In the genomic region with DNA sequence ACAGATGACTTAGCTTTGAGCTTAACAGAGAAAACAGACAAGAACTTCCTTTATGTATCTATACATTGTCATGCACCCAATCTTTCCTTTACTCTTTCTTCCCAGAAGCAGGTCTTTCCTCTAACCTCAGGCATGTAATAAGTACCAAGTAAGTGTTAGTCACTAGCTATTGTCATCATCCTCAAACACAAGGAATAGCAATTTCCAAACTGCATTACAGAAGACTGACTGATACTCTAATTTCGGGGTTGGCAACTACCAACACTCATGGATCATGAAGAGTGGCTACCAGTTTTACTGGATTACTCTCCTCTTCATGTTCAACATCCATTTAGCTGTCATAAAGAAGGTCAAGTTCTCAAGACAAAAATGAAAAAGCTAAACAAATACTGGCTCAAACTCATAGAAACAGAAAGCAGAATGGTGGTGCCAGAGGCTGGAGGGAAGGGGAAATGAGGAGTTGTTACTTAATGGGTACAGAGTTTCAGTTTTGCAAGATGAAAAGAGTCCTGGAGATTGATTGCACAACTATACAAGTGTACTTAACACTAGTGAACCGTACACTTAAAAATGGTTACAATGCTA, we compare ENCODE assay signal across 8 cellular contexts.
DNase-seq lines count a peak whose midpoint lies in the region; ATAC-seq and TF ChIP-seq lines count a peak whose summit lies in the region.

No MANE protein-coding gene starts in this region.

- TF ChIP-seq POLR2A in vagina (IDR thresholded peaks at IDR 0.05): no peak

- H3K9me3 ChIP-seq in skeletal muscle satellite cell (replicated peaks; ENCODE audit: low read length) (no peaks in the 10 kb centered on the region), vagina (no peaks in the 10 kb centered on the region)

- H3K36me3 ChIP-seq in skeletal muscle satellite cell (ENCODE audit: insufficient read depth, low read length): no peaks in the 10 kb centered on the region
- H3K36me3 ChIP-seq in vagina: no peaks in the 10 kb centered on the region

- H3K4me2 ChIP-seq in skeletal muscle satellite cell (ENCODE audit: low read length): peak overlapping the region; percentile 48

- ATAC-seq in GM18861 (IDR thresholded peaks at IDR 0.05; ENCODE audit: unreplicated experiment): peak; percentile 76
- ATAC-seq in HG03066 (IDR thresholded peaks at IDR 0.05; ENCODE audit: low read depth, unreplicated experiment): peak; percentile 58

- H3K27ac ChIP-seq in vagina: no peak overlapping the region

- peak overlapping the region; percentile 16 for H3K9ac ChIP-seq in skeletal muscle satellite cell (ENCODE audit: low read depth, low read length)

- peaks cover 59% of the 10 kb centered on the region for H3K4me1 ChIP-seq in skeletal muscle satellite cell (ENCODE audit: control insufficient read depth, insufficient read depth, low read length)
- H3K4me1 ChIP-seq in vagina: peaks cover 73% of the 10 kb centered on the region

- H3K27me3 ChIP-seq in skeletal muscle satellite cell (ENCODE audit: control insufficient read depth, insufficient read depth, low read length): no peaks in the 10 kb centered on the region
- no peaks in the 10 kb centered on the region for H3K27me3 ChIP-seq in vagina

- intact Hi-C loops in vagina (cut with DNase I): no loop called here

- H3K4me3 ChIP-seq in skeletal muscle satellite cell (ENCODE audit: low read length): peak overlapping the region; percentile 15
- H3K4me3 ChIP-seq in vagina: peak overlapping the region in 1 of 2 donors; percentile 7

- DNase-seq in SIG-M5 (lab: John Stamatoyannopoulos, UW) (peak; percentile 80), fibroblast of gingiva (ENCODE audit: low read depth) (peak; percentile 82), T1000 (lab: John Stamatoyannopoulos, UW) (no peak), vagina (ENCODE audit: extremely low spot score in 2 of 2) (no peak)
- no peak for DNase-seq in effector CD8-positive, alpha-beta T cell (lab: John Stamatoyannopoulos, UW)

- no peak for TF ChIP-seq CTCF in vagina (IDR thresholded peaks at IDR 0.05)

Comparison
In these comparisons a context has a peak if more than half of its experiments do, and no peak if none do; other contexts are left out.
1. DNase-seq: peak in SIG-M5 (single experiment) and fibroblast of gingiva (single experiment); none in T1000 (single experiment), effector CD8-positive, alpha-beta T cell (single experiment) and vagina (0 of 2).